ENCODE assay signal across 1 cellular context in genomic region chr6:22327881-22328280, GRCh38.
TF ChIP-seq lines count a peak whose summit lies in the region.

No MANE protein-coding gene starts in this region.

TF ChIP-seq in IMR-90, 13 proteins besides CTCF, POLR2A, EP300 and RAD21:
- TF ChIP-seq FOS (IDR thresholded peaks at IDR 0.05; ENCODE audit: low read depth, low read length): no peak
- no peak for TF ChIP-seq RFX5 (IDR thresholded peaks at IDR 0.05; ENCODE audit: low read depth, low read length)
- no peak for TF ChIP-seq CEBPB (IDR thresholded peaks at IDR 0.05; ENCODE audit: low read depth, low read length)
- TF ChIP-seq MAFK (IDR thresholded peaks at IDR 0.05; ENCODE audit: low read depth, low read length): no peak
- no peak for TF ChIP-seq SMC3 (IDR thresholded peaks at IDR 0.05; ENCODE audit: low read depth, low read length)
- TF ChIP-seq NFE2L2 (IDR thresholded peaks at IDR 0.05; ENCODE audit: low read depth, low read length): no peak
- TF ChIP-seq MAZ (IDR thresholded peaks at IDR 0.05; ENCODE audit: borderline replicate concordance, low read depth, low read length): no peak
- TF ChIP-seq ELK1 (IDR thresholded peaks at IDR 0.05; ENCODE audit: borderline replicate concordance, low read depth, low read length): no peak
- no peak for TF ChIP-seq USF2 (IDR thresholded peaks at IDR 0.05; ENCODE audit: low read depth, low read length)
- no peak for TF ChIP-seq BHLHE40 (IDR thresholded peaks at IDR 0.05; ENCODE audit: low read depth, low read length)
- no peak for TF ChIP-seq CHD1 (IDR thresholded peaks at IDR 0.05; ENCODE audit: low read depth, low read length)
- TF ChIP-seq MXI1 (IDR thresholded peaks at IDR 0.05; ENCODE audit: borderline replicate concordance, low read depth, low read length): no peak
